ENCODE assay signal across 21 cellular contexts in the genomic region with DNA sequence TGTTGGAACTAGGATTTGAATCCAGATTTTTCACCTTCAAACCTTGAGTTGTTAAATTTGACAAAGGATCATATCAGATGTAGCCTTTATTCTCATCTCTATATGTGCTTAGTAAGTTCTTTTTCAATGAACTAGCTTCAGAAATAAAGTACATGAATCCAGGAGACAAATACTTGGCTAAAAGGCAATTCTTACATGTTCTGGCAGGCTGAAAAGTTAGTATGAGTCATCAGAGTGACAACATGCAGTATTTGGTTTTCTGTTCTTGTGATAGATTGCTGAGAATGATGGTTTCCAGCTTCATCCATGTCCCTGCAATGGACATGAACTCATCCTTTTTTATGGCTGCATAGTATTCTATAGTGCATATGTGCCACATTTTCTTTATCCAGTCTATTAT. TPM values are rescaled to one million over a fixed set of nuclear protein-coding genes. Genes with fewer than 3 reads are reported as not detected.
A peak's percentile ranks its signal among the peaks of the same experiment; 100 is the strongest.
DNase-seq lines count a peak whose midpoint lies in the region; ATAC-seq, FAIRE-seq and TF ChIP-seq lines count a peak whose summit lies in the region.
"Had no signal": no experiment of that assay in that cellular context is flagged by ENCODE, and none has a peak within 500 bp of the region (broad histone marks: within the 10 kb centered on the region; RNA-seq: fewer than 3 reads in every experiment).

No MANE protein-coding gene starts in this region.

- H3K4me1 ChIP-seq in A549, result no peaks in the 10 kb centered on the region
- H3K4me1 ChIP-seq: SJSA1 had no signal

- no peak overlapping the region for H3K4me3 ChIP-seq in A549
- H3K4me3 ChIP-seq: K562, SJSA1 had no signal

- no peak for TF ChIP-seq RAD21 in A549 (conservative IDR thresholded peaks at IDR 0.05 in 1 of 2, IDR thresholded peaks at IDR 0.05 in 1 of 2)

- H3K4me2 ChIP-seq in A549, result no peak overlapping the region

- CTCF ChIA-PET in A549 (lab: Yijun Ruan, JAX), result no interaction called here
- CTCF ChIA-PET in RWPE1 (lab: Yijun Ruan, JAX), result no interaction called here

- POLR2A ChIA-PET in A549 (lab: Yijun Ruan, JAX) (no interaction called here), RWPE1 (lab: Yijun Ruan, JAX; ENCODE audit: low non-redundant PET) (no interaction called here)

- H3K9me3 ChIP-seq in A549, result no peaks in the 10 kb centered on the region
- H3K9me3 ChIP-seq: SJSA1 had no signal

- no peak for FAIRE-seq in A549 (lab: Jason Lieb, UNC)
- FAIRE-seq: GM12891, HTR-8/SVneo, K562 had no signal

- TF ChIP-seq CTCF in A549 (IDR thresholded peaks at IDR 0.05) (no peak), RWPE1 (conservative IDR thresholded peaks at IDR 0.05; ENCODE audit: low read depth) (no peak)

- TF ChIP-seq POLR2A in A549 (IDR thresholded peaks at IDR 0.05; ENCODE audit: low read length), result no peak

- ATAC-seq in A549 (no peak), esophagus mucosa (peak; percentile 38)
- ATAC-seq: K562 had no signal

- intact Hi-C loops in posterior cingulate gyrus (cut with DNase I), result no loop called here

- H3K27ac ChIP-seq in A549 (no peak overlapping the region), RWPE1 (no peak overlapping the region)
- H3K27ac ChIP-seq: C4-2B, SJSA1 had no signal

- TF ChIP-seq EP300 in A549 (IDR thresholded peaks at IDR 0.05), result no peak

- DNase-seq in A549 (ENCODE audit: low read depth in 1 of 2, low spot score in 1 of 2) (no peak), RWPE1 (ENCODE audit: low spot score) (peak; percentile 8), iris pigment epithelial cell (ENCODE audit: low read depth) (peak; percentile 76), DMS53 treated with DMSO at 0.1 percent for 48 hours (lab: John Stamatoyannopoulos, UW; ENCODE audit: unreplicated experiment) (no peak), OCI-M1 (lab: John Stamatoyannopoulos, UW) (no peak), posterior cingulate gyrus (no peak), C1 segment of cervical spinal cord (lab: John Stamatoyannopoulos, UW) (no peak)
- DNase-seq: 8988T, COR-L47, DMS53, NCI-H1092 treated with DMSO at 0.1 percent for 48 hours, NCI-H1694 treated with DMSO at 0.1 percent for 48 hours, NCI-H345, NCI-H526 treated with DMSO at 0.1 percent for 48 hours had no signal

TF ChIP-seq in A549, 52 proteins besides CTCF, POLR2A, EP300 and RAD21:
- TF ChIP-seq FOSL2 (IDR thresholded peaks at IDR 0.05) (no peak), FOSL2 (CRISPR knock-in tag; IDR thresholded peaks at IDR 0.05) (peak; percentile 34; the same call in 1 of the 2 replicates)
- TF ChIP-seq, protein P1, sequence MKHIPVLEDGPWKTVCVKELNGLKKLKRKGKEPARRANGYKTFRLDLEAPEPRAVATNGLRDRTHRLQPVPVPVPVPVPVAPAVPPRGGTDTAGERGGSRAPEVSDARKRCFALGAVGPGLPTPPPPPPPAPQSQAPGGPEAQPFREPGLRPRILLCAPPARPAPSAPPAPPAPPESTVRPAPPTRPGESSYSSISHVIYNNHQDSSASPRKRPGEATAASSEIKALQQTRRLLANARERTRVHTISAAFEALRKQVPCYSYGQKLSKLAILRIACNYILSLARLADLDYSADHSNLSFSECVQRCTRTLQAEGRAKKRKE (CRISPR knock-in tag; IDR thresholded peaks at IDR 0.05; ENCODE audit: low read depth), result no peak

RNA-seq across cellular contexts. Expression of a gene that starts 40.4 kb away (rescaled TPM):
- not detected in 2 replicates for polyA plus RNA-seq in A549 (2011; rRNA removed)
- polyA plus RNA-seq in A549 (2012; cell fraction: cytosol; rRNA removed), result not detected in 2 replicates
- not detected in 2 replicates for polyA plus RNA-seq in A549 (2012; cell fraction: nucleus; rRNA removed)
- polyA plus RNA-seq in A549 (2017; fragmentation: RNase III; extraction: RNeasy Plus Mini Kit Qiagen cat#74134 plus additional on column Dnase treatment), result not detected in 3 replicates
- not detected in 2 replicates for polyA minus RNA-seq in A549 (2011; rRNA and poly(A)+ RNA removed)
- 13.7 TPM for total RNA-seq in esophagus mucosa
- total RNA-seq: G401, K562, SJSA1 had no signal
- polyA plus RNA-seq: K562 had no signal

Comparison
In these comparisons a context has a peak if more than half of its experiments do, and no peak if none do; other contexts are left out.
1. DNase-seq: peak in RWPE1 (single experiment) and iris pigment epithelial cell (single experiment); none in A549 (0 of 2), DMS53 treated with DMSO at 0.1 percent for 48 hours (single experiment), OCI-M1 (single experiment), posterior cingulate gyrus (0 of 10) and C1 segment of cervical spinal cord (0 of 14).